In genomic region chr16:4328580-4329353, GRCh38 we compare ENCODE assay signal across 1 cellular context.
A peak's percentile ranks its signal among the peaks of the same experiment; 100 is the strongest.
TF ChIP-seq lines count a peak whose summit lies in the region.

No MANE protein-coding gene starts in this region.

TF ChIP-seq in endothelial cell of umbilical vein, 7 proteins besides CTCF, POLR2A, EP300 and RAD21 (continued from another document):
- peak; percentile 38 for TF ChIP-seq POLR2AphosphoS5 (IDR thresholded peaks at IDR 0.05; ENCODE audit: insufficient read depth, low read depth, low read length)
